Comparison of ENCODE assay signal across 8 cellular contexts in the genomic region with DNA sequence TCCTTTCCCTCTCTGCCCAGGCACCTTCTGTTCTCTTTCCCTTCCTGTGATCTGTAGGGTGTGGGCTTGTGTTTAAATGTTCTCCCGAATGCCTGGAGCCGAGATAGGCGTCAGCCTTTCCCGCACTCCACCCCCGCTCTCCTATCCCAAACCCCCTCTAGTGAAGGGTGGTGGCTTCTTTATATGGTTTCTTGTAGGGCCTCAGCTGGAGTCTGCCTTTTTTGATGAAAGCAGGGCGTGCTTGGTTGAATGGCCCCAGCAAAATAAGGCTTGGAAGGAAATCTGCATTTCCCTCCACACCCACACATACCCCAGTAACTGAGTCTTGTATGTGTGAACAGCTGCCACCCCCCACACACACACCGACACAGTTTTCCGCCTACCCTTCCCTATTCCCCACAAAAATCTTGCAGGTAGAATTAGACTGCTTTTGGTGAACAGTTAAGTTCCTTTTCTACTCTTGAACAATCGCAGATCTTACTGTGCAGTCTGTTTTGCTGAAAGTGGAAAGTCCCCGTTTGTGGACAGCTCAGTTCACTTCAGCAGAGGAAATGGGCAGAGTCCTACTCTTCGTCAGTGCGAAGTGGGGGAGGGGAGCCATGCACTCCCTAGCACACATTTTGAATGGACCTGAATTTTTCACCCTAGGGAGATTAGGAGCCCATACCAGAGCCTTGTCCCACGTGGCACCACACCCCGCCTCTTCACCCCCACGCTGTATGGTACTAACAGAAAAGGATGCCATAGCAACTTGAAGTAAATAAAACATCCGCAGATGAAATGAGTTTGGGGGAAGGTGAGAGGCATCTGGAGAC. TPM values are rescaled to one million over a fixed set of nuclear protein-coding genes. Genes with fewer than 3 reads are reported as not detected.
A peak's percentile ranks its signal among the peaks of the same experiment; 100 is the strongest.
DNase-seq lines count a peak whose midpoint lies in the region; ATAC-seq, FAIRE-seq and TF ChIP-seq lines count a peak whose summit lies in the region.

No MANE protein-coding gene starts in this region.

- peaks cover 39% of the 10 kb centered on the region for H3K4me1 Mint-ChIP-seq in T-helper 2 cell treated with Interferon-gamma antibody and Interleukin-4, amounts not matched to agents 5 μg/mL and 100 μg/mL, for 36 hours (ENCODE audit: low read depth)
- peaks cover 29% of the 10 kb centered on the region for H3K4me1 Mint-ChIP-seq in astrocyte (ENCODE audit: low read depth, unreplicated experiment)

- no peaks in the 10 kb centered on the region for H3K27me3 Mint-ChIP-seq in T-helper 2 cell treated with Interferon-gamma antibody and Interleukin-4, amounts not matched to agents 5 μg/mL and 100 μg/mL, for 36 hours (ENCODE audit: low read depth)
- no peaks in the 10 kb centered on the region for H3K27me3 Mint-ChIP-seq in astrocyte (ENCODE audit: low read depth, unreplicated experiment)

- no peaks in the 10 kb centered on the region for H3K9me3 Mint-ChIP-seq in T-helper 2 cell treated with Interferon-gamma antibody and Interleukin-4, amounts not matched to agents 5 μg/mL and 100 μg/mL, for 36 hours
- no peaks in the 10 kb centered on the region for H3K9me3 Mint-ChIP-seq in astrocyte (ENCODE audit: unreplicated experiment)

- peaks cover 69% of the 10 kb centered on the region for H4K20me1 ChIP-seq in astrocyte (ENCODE audit: insufficient read depth, low read length)

- H3K4me1 ChIP-seq in astrocyte (ENCODE audit: insufficient read depth, low read length) (peaks cover 21% of the 10 kb centered on the region), iPS-15b (ENCODE audit: control insufficient read depth, insufficient read depth, low read length) (peaks cover 19% of the 10 kb centered on the region), skeletal muscle tissue (ENCODE audit: control insufficient read depth in 3 of 3, insufficient read depth in 3 of 3, low read length in 3 of 3) (peaks cover 30 to 44% (median 41%) of the 10 kb centered on the region in 3 donors)

- TF ChIP-seq CTCF in astrocyte (IDR thresholded peaks at IDR 0.05; ENCODE audit: insufficient read depth, low read depth, low read length) = no peak

- H3K4me2 ChIP-seq in astrocyte (ENCODE audit: low read length) = peak overlapping the region; percentile 97

- H3K9ac ChIP-seq in astrocyte (ENCODE audit: low read length) = peak overlapping the region; percentile 96
- H3K9ac ChIP-seq in iPS-15b (ENCODE audit: low read depth, low read length) = peak overlapping the region; percentile 99
- peak overlapping the region; percentile 88 to 99 (median 95) for H3K9ac ChIP-seq in skeletal muscle tissue (ENCODE audit: low read depth in 1 of 3, low read length in 3 of 3)

- FAIRE-seq in astrocyte (lab: Jason Lieb, UNC) = no peak

- H3K36me3 ChIP-seq in astrocyte (ENCODE audit: insufficient read depth, low read length) (peaks cover 23% of the 10 kb centered on the region), iPS-15b (ENCODE audit: control insufficient read depth, insufficient read depth, low read length) (peaks cover 24% of the 10 kb centered on the region), skeletal muscle tissue (ENCODE audit: control insufficient read depth in 3 of 3, insufficient read depth in 3 of 3, low read length in 3 of 3) (peaks cover 11 to 26% (median 24%) of the 10 kb centered on the region in 3 donors)

- H3K4me3 Mint-ChIP-seq in T-helper 2 cell treated with Interferon-gamma antibody and Interleukin-4, amounts not matched to agents 5 μg/mL and 100 μg/mL, for 36 hours = peak overlapping the region; percentile 98
- H3K4me3 Mint-ChIP-seq in astrocyte (ENCODE audit: unreplicated experiment) = peak overlapping the region; percentile 100

- peaks cover 70% of the 10 kb centered on the region for H3K79me2 ChIP-seq in astrocyte (ENCODE audit: insufficient read depth, low read length)

- DNase-seq in SIG-M5 treated with dmso at 0.1 percent for 504 hours (lab: John Stamatoyannopoulos, UW; ENCODE audit: unreplicated experiment) = peak; percentile 49
- no peak for DNase-seq in SIG-M5 (lab: John Stamatoyannopoulos, UW)
- peak; percentile 69 for DNase-seq in LHCN-M2 (ENCODE audit: low read depth)
- peak; percentile 81 for DNase-seq in T-helper 2 cell treated with Interferon-gamma antibody and Interleukin-4, amounts not matched to agents 5 μg/mL and 100 μg/mL, for 36 hours (ENCODE audit: low spot score)
- DNase-seq in astrocyte (ENCODE audit: low read depth) = peak; percentile 53

- H3K4me3 ChIP-seq in astrocyte (ENCODE audit: insufficient read depth, low read depth, low read length) = peak overlapping the region; percentile 98
- peak overlapping the region; percentile 98 for H3K4me3 ChIP-seq in iPS-15b (ENCODE audit: low read depth, low read length)
- peak overlapping the region; percentile 85 to 95 (median 95) for H3K4me3 ChIP-seq in skeletal muscle tissue (ENCODE audit: low read length in 3 of 3)

- peaks cover 52% of the 10 kb centered on the region for H3K36me3 Mint-ChIP-seq in T-helper 2 cell treated with Interferon-gamma antibody and Interleukin-4, amounts not matched to agents 5 μg/mL and 100 μg/mL, for 36 hours (ENCODE audit: low read depth)
- peaks cover 18% of the 10 kb centered on the region for H3K36me3 Mint-ChIP-seq in astrocyte (ENCODE audit: low read depth, unreplicated experiment)

- no peak overlapping the region for H2AFZ ChIP-seq in astrocyte (ENCODE audit: low read depth, low read length)

- H3K9me3 ChIP-seq in astrocyte (ENCODE audit: insufficient read depth, low read depth, low read length) (no peaks in the 10 kb centered on the region), iPS-15b (ENCODE audit: control insufficient read depth, insufficient read depth, low read length) (no peaks in the 10 kb centered on the region), skeletal muscle tissue (ENCODE audit: control insufficient read depth in 3 of 3, low read length in 3 of 3) (no peaks in the 10 kb centered on the region)

- H3K27me3 ChIP-seq in astrocyte (ENCODE audit: insufficient read depth, low read length) (no peaks in the 10 kb centered on the region), iPS-15b (ENCODE audit: control insufficient read depth, insufficient read depth, low read length) (no peaks in the 10 kb centered on the region), skeletal muscle tissue (ENCODE audit: control insufficient read depth in 3 of 3, insufficient read depth in 3 of 3, low read length in 3 of 3) (no peaks in the 10 kb centered on the region)

- peak overlapping the region; percentile 98 for H3K27ac Mint-ChIP-seq in T-helper 2 cell treated with Interferon-gamma antibody and Interleukin-4, amounts not matched to agents 5 μg/mL and 100 μg/mL, for 36 hours
- peak overlapping the region; percentile 99 for H3K27ac Mint-ChIP-seq in astrocyte (ENCODE audit: unreplicated experiment)

- H3K27ac ChIP-seq in astrocyte (ENCODE audit: low read depth, low read length) (peak overlapping the region; percentile 92), skeletal muscle tissue (ENCODE audit: low read depth, low read length) (peak overlapping the region; percentile 92)

- no peak for ATAC-seq in HG02759 (IDR thresholded peaks at IDR 0.05; ENCODE audit: unreplicated experiment)

RNA-seq across cellular contexts. Expression of gene GRK2, which starts 25.5 kb away (rescaled TPM):
- 62.6 and 69.3 TPM in 2 replicates for total RNA-seq in LHCN-M2 (2014; rRNA removed)
- polyA plus RNA-seq in LHCN-M2 (2012) = 33.9 TPM
- total RNA-seq in astrocyte = 27.2 and 34.0 TPM in 2 replicates
- total RNA-seq in skeletal muscle tissue = 27.7 TPM

RNA-seq across cellular contexts. Expression of gene ANKRD13D, which starts 48.3 kb away (rescaled TPM):
- total RNA-seq in LHCN-M2 (2014; rRNA removed) (31.3 and 42.1 TPM in 2 replicates), astrocyte (39.4 and 40.8 TPM in 2 replicates), skeletal muscle tissue (12.5 TPM)
- 19.6 TPM for polyA plus RNA-seq in LHCN-M2 (2012)
